10 cellular contexts compared by ENCODE assay signal in the genomic region with DNA sequence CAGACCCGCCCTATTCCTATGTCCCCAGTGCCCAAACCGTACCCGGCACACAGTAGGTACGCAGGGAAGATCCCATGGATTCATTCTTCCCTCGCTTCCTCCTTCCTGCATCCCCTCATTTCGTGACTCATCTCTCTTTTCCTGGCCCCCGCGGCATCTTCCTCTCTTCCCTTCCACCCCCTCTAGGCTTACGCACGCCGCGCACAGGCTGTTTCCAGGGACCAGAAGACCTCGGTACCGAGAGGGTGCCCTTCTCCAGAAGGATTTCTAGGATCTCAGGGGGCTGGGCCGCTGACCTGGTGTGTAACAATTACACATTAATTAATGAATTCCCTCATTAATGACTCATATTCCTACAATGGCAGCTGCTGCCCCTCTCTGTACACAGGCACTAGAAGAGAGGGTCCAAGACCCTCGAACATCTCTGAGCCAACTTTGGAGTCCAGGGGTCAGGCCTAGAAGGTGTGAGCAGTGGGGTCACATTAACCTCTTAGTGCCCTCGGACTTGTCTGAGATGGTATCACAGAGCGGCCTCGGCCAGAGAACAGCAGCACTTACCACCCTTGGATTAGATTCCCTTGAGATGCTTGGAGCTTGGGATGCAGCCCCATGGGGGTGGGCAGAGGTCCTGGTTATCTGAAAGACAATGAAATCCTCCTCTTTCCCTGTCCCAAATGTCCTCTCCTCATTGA. TPM values are rescaled to one million over a fixed set of nuclear protein-coding genes. Genes with fewer than 3 reads are reported as not detected.
DNase-seq lines count a peak whose midpoint lies in the region; ATAC-seq and TF ChIP-seq lines count a peak whose summit lies in the region.
"Had no signal": no experiment of that assay in that cellular context is flagged by ENCODE, and none has a peak within 500 bp of the region (broad histone marks: within the 10 kb centered on the region; RNA-seq: fewer than 3 reads in every experiment).

No MANE protein-coding gene starts in this region.

- H3K4me1 ChIP-seq in stomach, result peaks cover 25 to 54% (median 38%) of the 10 kb centered on the region in 4 donors

- H3K36me3 Mint-ChIP-seq in T-helper 17 cell (ENCODE audit: low read depth), result no peaks in the 10 kb centered on the region

- H3K36me3 ChIP-seq in H7 (replicated peaks; ENCODE audit: control insufficient read depth, insufficient read depth, low read length) (no peaks in the 10 kb centered on the region), stomach (no peaks in the 10 kb centered on the region)

- H3K9me3 ChIP-seq in T-helper 17 cell (ENCODE audit: control insufficient read depth, low read length, poor library complexity, severe bottlenecking), result no peaks in the 10 kb centered on the region
- no peaks in the 10 kb centered on the region for H3K9me3 ChIP-seq in stomach

- H3K4me3 Mint-ChIP-seq in T-helper 17 cell, result peak overlapping the region; percentile 61
- H3K4me3 Mint-ChIP-seq: T-helper 1 cell treated with Interleukin-12 subunit alpha and Interleukin-12 subunit beta and Interleukin-4 antibody, amounts not matched to agents 30 μg/mL and 1 μg/mL, for 36 hours had no signal

- peaks cover 21% of the 10 kb centered on the region for H3K4me1 Mint-ChIP-seq in T-helper 17 cell

- H3K27me3 Mint-ChIP-seq in T-helper 17 cell, result no peaks in the 10 kb centered on the region

- ATAC-seq in T-helper 17 cell (no peak), GM21737 (IDR thresholded peaks at IDR 0.05; ENCODE audit: unreplicated experiment) (no peak)

- no peak for TF ChIP-seq POLR2A in stomach (IDR thresholded peaks at IDR 0.05)

- 39 to 55% (median 45%) methylated on average over 19 of the region's 19 CpGs for WGBS in stomach, 5 donors

- H3K27me3 ChIP-seq in H7 (ENCODE audit: control insufficient read depth, insufficient read depth, low read length) (peaks cover 2% of the 10 kb centered on the region; the same call in 1 of the 2 replicates), stomach (no peaks in the 10 kb centered on the region)

- peak; percentile 62 for DNase-seq in H7
- DNase-seq in T-helper 17 cell, result no peak
- peak; percentile 49 for DNase-seq in iPS-NIHi7 (ENCODE audit: extremely low spot score)
- DNase-seq in stomach, result no peak
- DNase-seq in NCI-H128 (lab: John Stamatoyannopoulos, UW; ENCODE audit: unreplicated experiment), result no peak
- DNase-seq in NCI-H524 treated with DMSO at 0.1 percent for 48 hours (lab: John Stamatoyannopoulos, UW), result no peak
- DNase-seq in activated CD8-positive, alpha-beta memory T cell treated with anti-CD3 and anti-CD28 coated beads, Interleukin-2, amount 50 U/mL, for 48 hours, result no peak

- peak overlapping the region in 3 of 5 donors; percentile 16 to 93 (median 92) for H3K27ac ChIP-seq in stomach

- intact Hi-C loops in stomach (cut with DNase I; ENCODE audit: low total_unique reads), result loop anchor here (2.0 to 10.0 kb wide), 2 partner anchors 116 to 214 kb away; no protein-coding TSS in a partner anchor

- no peak for TF ChIP-seq EP300 in stomach (IDR thresholded peaks at IDR 0.05)

- H3K27ac Mint-ChIP-seq in T-helper 17 cell, result no peak overlapping the region
- H3K27ac Mint-ChIP-seq: T-helper 1 cell treated with Interleukin-12 subunit alpha and Interleukin-12 subunit beta and Interleukin-4 antibody, amounts not matched to agents 30 μg/mL and 1 μg/mL, for 36 hours had no signal

- H3K4me3 ChIP-seq in H7 (ENCODE audit: insufficient read depth, low read depth, low read length) (peak overlapping the region; percentile 60), stomach (peak overlapping the region; percentile 8 to 43 (median 29))
- H3K4me3 ChIP-seq: lung had no signal

- no peak for TF ChIP-seq CTCF in stomach (IDR thresholded peaks at IDR 0.05)

RNA-seq across cellular contexts. Expression of a gene that starts 16.8 kb away (rescaled TPM):
- total RNA-seq in H7 (2014; rRNA removed; shearing (Covaris generic)), result 1.6 and 3.0 TPM in 2 replicates
- under 1 TPM; 0.16 to 0.75 TPM for total RNA-seq in T-helper 17 cell
- total RNA-seq in stomach, result 100 to 1,000 TPM in 2 of 5 donors, 10 to 100 TPM in 3; 27.4 to 190 (median 59.1) TPM
- 10 to 100 TPM; 39.0 to 46.6 (median 43.7) TPM for polyA plus RNA-seq in stomach

RNA-seq across cellular contexts. Expression of a gene that starts 56.2 kb away (rescaled TPM):
- total RNA-seq in H7 (2014; rRNA removed; shearing (Covaris generic)), result 27.7 and 28.3 TPM in 2 replicates
- total RNA-seq in T-helper 17 cell, result 10 to 100 TPM; 37.0 to 39.6 TPM
- 10 to 100 TPM; 15.6 to 61.6 (median 46.7) TPM for total RNA-seq in stomach
- 10 to 100 TPM; 24.0 to 46.6 (median 39.8) TPM for polyA plus RNA-seq in stomach

RNA-seq across cellular contexts. Expression of a gene that starts 57.3 kb away (rescaled TPM):
- not detected in 2 replicates for total RNA-seq in H7 (2014; rRNA removed; shearing (Covaris generic))
- total RNA-seq in T-helper 17 cell (not detected), stomach (under 1 TPM in 1 of 5 donors, not detected in 4; 0.37 TPM)
- polyA plus RNA-seq in stomach, result under 1 TPM; 0.12 to 0.45 (median 0.15) TPM

Comparison
In these comparisons a context has a peak if more than half of its experiments do, and no peak if none do; other contexts are left out.
1. DNase-seq: peak in H7 (single experiment) and iPS-NIHi7 (single experiment); none in T-helper 17 cell (0 of 3), stomach (single experiment), NCI-H128 (single experiment), NCI-H524 treated with DMSO at 0.1 percent for 48 hours (single experiment) and activated CD8-positive, alpha-beta memory T cell treated with anti-CD3 and anti-CD28 coated beads, Interleukin-2, amount 50 U/mL, for 48 hours (single experiment).